In genomic region chr2:20589975-20590703, GRCh38 we compare ENCODE assay signal across 13 cellular contexts.
DNase-seq lines count a peak whose midpoint lies in the region; ATAC-seq lines count a peak whose summit lies in the region.
"Had no signal": no experiment of that assay in that cellular context is flagged by ENCODE, and none has a peak within 500 bp of the region (broad histone marks: within the 10 kb centered on the region; RNA-seq: fewer than 3 reads in every experiment).

No MANE protein-coding gene starts in this region.

- peaks cover 12% of the 10 kb centered on the region for H3K4me1 Mint-ChIP-seq in activated T-helper 17 cell treated with anti-CD3 and anti-CD28 coated beads, Interleukin-2, amount 50 U/mL, for 72 hours
- H3K4me1 Mint-ChIP-seq in activated naive CD4-positive, alpha-beta T cell treated with anti-CD3 and anti-CD28 coated beads for 36 hours (ENCODE audit: low read depth): no peaks in the 10 kb centered on the region

- peak overlapping the region; percentile 58 for H3K27ac Mint-ChIP-seq in activated T-helper 17 cell treated with anti-CD3 and anti-CD28 coated beads, Interleukin-2, amount 50 U/mL, for 72 hours
- H3K27ac Mint-ChIP-seq in activated naive CD4-positive, alpha-beta T cell treated with anti-CD3 and anti-CD28 coated beads for 36 hours: no peak overlapping the region
- H3K27ac Mint-ChIP-seq: activated CD4-positive, alpha-beta memory T cell treated with anti-CD3 and anti-CD28 coated beads for 36 hours had no signal

- CTCF ChIA-PET in activated naive CD4-positive, alpha-beta T cell treated with anti-CD3 and anti-CD28 coated beads for 36 hours (lab: Charles Lee): interaction anchor here (1.1 kb wide), 1 partner anchor 17 kb away, joined by 3 read pairs; no protein-coding TSS in a partner anchor

- intact Hi-C loops in activated naive CD4-positive, alpha-beta T cell treated with anti-CD3 and anti-CD28 coated beads for 36 hours (cut with micrococcal nuclease): no loop called here

- peak; percentile 4 for DNase-seq in activated T-cell treated with anti-CD3 and anti-CD28 coated beads, Interleukin-2, amount 50 U/mL, for 1 hour
- DNase-seq in activated T-cell treated with anti-CD3 and anti-CD28 coated beads for 4 hours (no peak), kidney tubule cell (ENCODE audit: low spot score) (peak; percentile 57), NAMALWA (ENCODE audit: low spot score) (no peak)
- peak; percentile 11 for DNase-seq in stimulated activated CD8-positive, alpha-beta memory T cell treated with anti-CD3 and anti-CD28 coated beads, Interleukin-4, amount 100 ng/mL, for 48 hours
- no peak for DNase-seq in activated naive CD4-positive, alpha-beta T cell treated with anti-CD3 and anti-CD28 coated beads for 36 hours
- DNase-seq: 8988T; activated CD4-positive, alpha-beta memory T cell treated with anti-CD3 and anti-CD28 coated beads for 36 hours; Caco-2; NCI-H1048; PC-3 had no signal

- H3K27me3 Mint-ChIP-seq in activated T-helper 17 cell treated with anti-CD3 and anti-CD28 coated beads, Interleukin-2, amount 50 U/mL, for 72 hours: no peaks in the 10 kb centered on the region
- H3K27me3 Mint-ChIP-seq in activated naive CD4-positive, alpha-beta T cell treated with anti-CD3 and anti-CD28 coated beads for 36 hours (ENCODE audit: low read depth): no peaks in the 10 kb centered on the region
- H3K27me3 Mint-ChIP-seq: activated CD4-positive, alpha-beta memory T cell treated with anti-CD3 and anti-CD28 coated beads for 36 hours had no signal

- no peak for ATAC-seq in activated T-helper 17 cell treated with anti-CD3 and anti-CD28 coated beads, Interleukin-2, amount 50 U/mL, for 72 hours (replicated peaks)
- no peak for ATAC-seq in HG03565 (IDR thresholded peaks at IDR 0.05; ENCODE audit: unreplicated experiment)
- ATAC-seq: PC-3 had no signal

- H3K9me3 Mint-ChIP-seq in activated T-helper 17 cell treated with anti-CD3 and anti-CD28 coated beads, Interleukin-2, amount 50 U/mL, for 72 hours: no peaks in the 10 kb centered on the region
- no peaks in the 10 kb centered on the region for H3K9me3 Mint-ChIP-seq in activated naive CD4-positive, alpha-beta T cell treated with anti-CD3 and anti-CD28 coated beads for 36 hours
- H3K9me3 Mint-ChIP-seq: activated CD4-positive, alpha-beta memory T cell treated with anti-CD3 and anti-CD28 coated beads for 36 hours had no signal

- H3K36me3 Mint-ChIP-seq in activated T-helper 17 cell treated with anti-CD3 and anti-CD28 coated beads, Interleukin-2, amount 50 U/mL, for 72 hours (ENCODE audit: low read depth): no peaks in the 10 kb centered on the region
- H3K36me3 Mint-ChIP-seq in activated naive CD4-positive, alpha-beta T cell treated with anti-CD3 and anti-CD28 coated beads for 36 hours (ENCODE audit: low read depth): no peaks in the 10 kb centered on the region
- H3K36me3 Mint-ChIP-seq: activated CD4-positive, alpha-beta memory T cell treated with anti-CD3 and anti-CD28 coated beads for 36 hours had no signal

- H3K4me3 Mint-ChIP-seq in activated T-helper 17 cell treated with anti-CD3 and anti-CD28 coated beads, Interleukin-2, amount 50 U/mL, for 72 hours: no peak overlapping the region
- H3K4me3 Mint-ChIP-seq in activated naive CD4-positive, alpha-beta T cell treated with anti-CD3 and anti-CD28 coated beads for 36 hours: no peak overlapping the region
- H3K4me3 Mint-ChIP-seq: activated CD4-positive, alpha-beta memory T cell treated with anti-CD3 and anti-CD28 coated beads for 36 hours had no signal

Comparison
In these comparisons a context has a peak if more than half of its experiments do, and no peak if none do; other contexts are left out.
1. DNase-seq: peak in activated T-cell treated with anti-CD3 and anti-CD28 coated beads, Interleukin-2, amount 50 U/mL, for 1 hour (single experiment), kidney tubule cell (single experiment) and stimulated activated CD8-positive, alpha-beta memory T cell treated with anti-CD3 and anti-CD28 coated beads, Interleukin-4, amount 100 ng/mL, for 48 hours (single experiment); none in activated T-cell treated with anti-CD3 and anti-CD28 coated beads for 4 hours (single experiment), NAMALWA (single experiment) and activated naive CD4-positive, alpha-beta T cell treated with anti-CD3 and anti-CD28 coated beads for 36 hours (single experiment).